1 cellular context compared by ENCODE assay signal in the genomic region with DNA sequence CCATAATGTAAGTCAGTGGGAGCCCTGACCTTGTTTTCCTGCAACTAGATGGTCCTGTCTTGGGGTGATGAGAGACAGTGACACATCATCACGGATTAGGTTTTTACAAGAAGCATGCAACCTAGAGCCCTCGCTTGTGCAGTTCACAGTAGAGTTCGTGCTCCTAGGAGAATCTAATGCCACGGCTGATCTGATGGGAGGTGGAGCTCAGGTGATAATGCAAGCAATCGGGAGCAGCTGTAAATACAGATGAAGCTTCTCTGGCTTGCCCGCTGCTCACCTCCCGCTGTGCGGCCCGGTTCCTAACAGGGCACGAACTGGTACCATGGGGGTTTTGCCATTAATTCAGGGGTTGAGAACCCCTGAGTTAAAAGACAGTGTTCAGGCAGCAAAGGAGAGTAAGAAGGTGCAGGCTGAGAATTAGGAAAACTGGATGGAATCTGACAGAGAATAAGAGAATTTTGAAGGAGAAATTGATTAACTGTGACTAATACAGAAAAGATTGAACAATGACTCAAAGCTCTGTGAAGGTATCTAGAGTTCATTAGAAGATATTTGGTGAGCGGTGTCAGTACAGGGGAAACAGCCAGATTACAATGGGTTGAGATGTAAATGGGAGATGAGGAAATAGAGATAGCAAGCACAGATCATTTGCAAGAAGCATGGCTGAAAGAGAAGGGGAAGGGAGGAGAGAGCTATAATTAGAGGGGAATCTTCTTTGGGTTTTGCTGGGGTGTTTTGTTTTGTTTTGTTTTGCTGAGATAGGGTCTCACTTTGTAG.
TF ChIP-seq lines count a peak whose summit lies in the region.

No MANE protein-coding gene starts in this region.

TF ChIP-seq in WTC11, 78 proteins besides CTCF, POLR2A, EP300 and RAD21 (continued from another document):
- TF ChIP-seq, protein P1, sequence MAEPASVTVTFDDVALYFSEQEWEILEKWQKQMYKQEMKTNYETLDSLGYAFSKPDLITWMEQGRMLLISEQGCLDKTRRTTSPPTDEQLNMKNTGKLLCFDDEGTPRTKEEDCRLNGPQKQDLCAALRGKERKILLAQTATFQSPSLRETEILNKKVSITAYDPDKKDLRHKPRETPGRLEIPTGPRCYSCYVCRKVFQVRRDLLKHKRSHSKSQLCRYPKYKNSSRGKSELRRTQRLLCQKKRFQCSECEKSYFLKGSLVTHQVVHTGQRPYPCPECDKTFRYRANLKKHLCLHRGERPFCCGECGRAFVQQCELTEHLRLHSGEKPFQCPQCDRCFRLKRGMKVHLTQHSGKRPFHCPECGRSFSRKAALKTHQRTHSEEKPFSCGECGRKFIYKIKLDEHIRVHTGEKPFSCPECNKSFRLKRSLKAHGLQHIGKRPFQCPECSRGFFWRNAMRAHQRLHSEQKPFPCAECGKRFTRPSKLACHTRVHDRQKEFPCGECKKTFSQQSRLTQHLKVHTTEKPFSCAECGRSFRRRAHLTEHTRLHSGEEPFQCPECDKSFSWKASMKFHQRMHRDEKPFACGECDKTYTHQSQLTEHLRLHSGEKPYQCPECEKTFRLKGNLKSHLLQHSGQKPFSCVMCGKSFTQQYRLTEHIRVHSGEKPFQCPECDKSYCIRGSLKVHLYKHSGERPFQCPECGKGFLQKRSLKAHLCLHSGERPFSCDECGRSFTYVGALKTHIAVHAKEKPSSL (CRISPR knock-in tag; conservative IDR thresholded peaks at IDR 0.05): no peak
- TF ChIP-seq ZNF232 (CRISPR knock-in tag; IDR thresholded peaks at IDR 0.05): no peak
- TF ChIP-seq, protein P2, sequence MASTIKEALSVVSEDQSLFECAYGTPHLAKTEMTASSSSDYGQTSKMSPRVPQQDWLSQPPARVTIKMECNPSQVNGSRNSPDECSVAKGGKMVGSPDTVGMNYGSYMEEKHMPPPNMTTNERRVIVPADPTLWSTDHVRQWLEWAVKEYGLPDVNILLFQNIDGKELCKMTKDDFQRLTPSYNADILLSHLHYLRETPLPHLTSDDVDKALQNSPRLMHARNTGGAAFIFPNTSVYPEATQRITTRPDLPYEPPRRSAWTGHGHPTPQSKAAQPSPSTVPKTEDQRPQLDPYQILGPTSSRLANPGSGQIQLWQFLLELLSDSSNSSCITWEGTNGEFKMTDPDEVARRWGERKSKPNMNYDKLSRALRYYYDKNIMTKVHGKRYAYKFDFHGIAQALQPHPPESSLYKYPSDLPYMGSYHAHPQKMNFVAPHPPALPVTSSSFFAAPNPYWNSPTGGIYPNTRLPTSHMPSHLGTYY (CRISPR knock-in tag; IDR thresholded peaks at IDR 0.05): no peak
- no peak for TF ChIP-seq SP1 (CRISPR knock-in tag; conservative IDR thresholded peaks at IDR 0.05)
- TF ChIP-seq MYBL2 (CRISPR knock-in tag; IDR thresholded peaks at IDR 0.05): no peak
- no peak for TF ChIP-seq EMX1 (CRISPR knock-in tag; IDR thresholded peaks at IDR 0.05)
- no peak for TF ChIP-seq ZBTB43 (CRISPR knock-in tag; IDR thresholded peaks at IDR 0.05)
TF ChIP-seq in WTC11: peak in this region for 0.
